In the genomic region with DNA sequence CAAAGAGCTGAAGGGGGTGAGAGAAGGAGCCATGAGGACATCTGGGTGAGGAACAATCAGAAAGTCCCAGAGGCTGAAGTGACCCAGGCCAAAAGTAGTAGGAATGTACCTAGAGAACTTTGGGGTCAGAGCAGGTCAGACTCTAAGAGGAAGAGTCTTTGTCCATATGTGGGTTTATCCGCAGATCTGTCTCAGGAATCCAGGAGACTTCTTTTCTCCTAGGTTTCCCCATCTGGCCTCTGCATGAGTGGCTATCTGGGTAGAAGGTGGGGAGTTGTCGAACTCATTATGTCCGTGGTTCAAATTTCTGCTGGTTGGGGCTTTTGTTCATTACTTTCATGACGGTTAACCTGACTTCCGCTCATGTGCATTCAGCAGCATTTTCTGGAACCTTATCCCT, we compare ENCODE assay signal across 1 cellular context.
TF ChIP-seq lines count a peak whose summit lies in the region.

No MANE protein-coding gene starts in this region.

TF ChIP-seq in HCT116, 20 proteins besides CTCF, POLR2A, EP300 and RAD21:
- TF ChIP-seq ZBTB33 (IDR thresholded peaks at IDR 0.05; ENCODE audit: extremely low read depth, insufficient replicate concordance, low read length) (no peak), EGR1 (IDR thresholded peaks at IDR 0.05; ENCODE audit: low read depth) (no peak), CBX3 (IDR thresholded peaks at IDR 0.05; ENCODE audit: low read depth) (no peak), SP1 (IDR thresholded peaks at IDR 0.05; ENCODE audit: low read depth) (no peak), SRF (IDR thresholded peaks at IDR 0.05; ENCODE audit: low read depth) (no peak), YY1 (IDR thresholded peaks at IDR 0.05; ENCODE audit: extremely low read depth, insufficient replicate concordance, low read depth, low read length) (no peak), POLR2AphosphoS5 (IDR thresholded peaks at IDR 0.05; ENCODE audit: low read depth, low read length) (no peak), EZH2 (IDR thresholded peaks at IDR 0.05) (no peak), ZFX (IDR thresholded peaks at IDR 0.05) (no peak), CEBPB (IDR thresholded peaks at IDR 0.05; ENCODE audit: low read depth) (no peak), JUND (IDR thresholded peaks at IDR 0.05) (no peak), ZNF274 (IDR thresholded peaks at IDR 0.05; ENCODE audit: low read depth, low read length) (no peak), ELF1 (IDR thresholded peaks at IDR 0.05; ENCODE audit: borderline replicate concordance, low read depth) (no peak), TCF7L2 (IDR thresholded peaks at IDR 0.05; ENCODE audit: borderline replicate concordance, extremely low read depth, insufficient read depth, insufficient read length) (no peak), MAX (IDR thresholded peaks at IDR 0.05) (no peak), EZH2phosphoT487 (IDR thresholded peaks at IDR 0.05; ENCODE audit: borderline replicate concordance) (no peak), FOSL1 (IDR thresholded peaks at IDR 0.05; ENCODE audit: low read depth) (no peak)
- TF ChIP-seq, protein P1, sequence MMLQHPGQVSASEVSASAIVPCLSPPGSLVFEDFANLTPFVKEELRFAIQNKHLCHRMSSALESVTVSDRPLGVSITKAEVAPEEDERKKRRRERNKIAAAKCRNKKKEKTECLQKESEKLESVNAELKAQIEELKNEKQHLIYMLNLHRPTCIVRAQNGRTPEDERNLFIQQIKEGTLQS (IDR thresholded peaks at IDR 0.05): no peak
- TF ChIP-seq, protein P2, sequence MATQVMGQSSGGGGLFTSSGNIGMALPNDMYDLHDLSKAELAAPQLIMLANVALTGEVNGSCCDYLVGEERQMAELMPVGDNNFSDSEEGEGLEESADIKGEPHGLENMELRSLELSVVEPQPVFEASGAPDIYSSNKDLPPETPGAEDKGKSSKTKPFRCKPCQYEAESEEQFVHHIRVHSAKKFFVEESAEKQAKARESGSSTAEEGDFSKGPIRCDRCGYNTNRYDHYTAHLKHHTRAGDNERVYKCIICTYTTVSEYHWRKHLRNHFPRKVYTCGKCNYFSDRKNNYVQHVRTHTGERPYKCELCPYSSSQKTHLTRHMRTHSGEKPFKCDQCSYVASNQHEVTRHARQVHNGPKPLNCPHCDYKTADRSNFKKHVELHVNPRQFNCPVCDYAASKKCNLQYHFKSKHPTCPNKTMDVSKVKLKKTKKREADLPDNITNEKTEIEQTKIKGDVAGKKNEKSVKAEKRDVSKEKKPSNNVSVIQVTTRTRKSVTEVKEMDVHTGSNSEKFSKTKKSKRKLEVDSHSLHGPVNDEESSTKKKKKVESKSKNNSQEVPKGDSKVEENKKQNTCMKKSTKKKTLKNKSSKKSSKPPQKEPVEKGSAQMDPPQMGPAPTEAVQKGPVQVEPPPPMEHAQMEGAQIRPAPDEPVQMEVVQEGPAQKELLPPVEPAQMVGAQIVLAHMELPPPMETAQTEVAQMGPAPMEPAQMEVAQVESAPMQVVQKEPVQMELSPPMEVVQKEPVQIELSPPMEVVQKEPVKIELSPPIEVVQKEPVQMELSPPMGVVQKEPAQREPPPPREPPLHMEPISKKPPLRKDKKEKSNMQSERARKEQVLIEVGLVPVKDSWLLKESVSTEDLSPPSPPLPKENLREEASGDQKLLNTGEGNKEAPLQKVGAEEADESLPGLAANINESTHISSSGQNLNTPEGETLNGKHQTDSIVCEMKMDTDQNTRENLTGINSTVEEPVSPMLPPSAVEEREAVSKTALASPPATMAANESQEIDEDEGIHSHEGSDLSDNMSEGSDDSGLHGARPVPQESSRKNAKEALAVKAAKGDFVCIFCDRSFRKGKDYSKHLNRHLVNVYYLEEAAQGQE (IDR thresholded peaks at IDR 0.05; ENCODE audit: low read depth): no peak
